Comparison of ENCODE assay signal across 1 cellular context in the genomic region with DNA sequence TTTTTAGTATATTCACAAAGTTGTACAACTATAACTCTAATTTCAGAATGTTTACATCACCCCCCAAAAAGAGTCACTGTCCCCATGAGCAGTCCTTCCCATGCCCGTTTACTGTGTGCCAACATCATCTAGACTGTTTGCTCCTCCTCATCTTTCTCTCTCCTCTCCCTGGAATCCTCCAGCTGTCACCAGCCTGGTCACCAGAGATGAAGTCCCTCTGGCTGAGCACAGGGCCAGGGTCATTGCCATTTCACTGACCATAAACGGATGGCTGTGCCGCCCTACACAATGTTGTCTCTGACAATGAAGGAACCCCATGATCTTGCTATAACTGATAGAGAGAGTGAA.
TF ChIP-seq lines count a peak whose summit lies in the region.

No MANE protein-coding gene starts in this region.

TF ChIP-seq in HepG2, 621 proteins besides CTCF, POLR2A, EP300 and RAD21:
- TF ChIP-seq ZNF530 (CRISPR knock-in tag; IDR thresholded peaks at IDR 0.05; ENCODE audit: low read depth) = no peak
- TF ChIP-seq, protein P1, sequence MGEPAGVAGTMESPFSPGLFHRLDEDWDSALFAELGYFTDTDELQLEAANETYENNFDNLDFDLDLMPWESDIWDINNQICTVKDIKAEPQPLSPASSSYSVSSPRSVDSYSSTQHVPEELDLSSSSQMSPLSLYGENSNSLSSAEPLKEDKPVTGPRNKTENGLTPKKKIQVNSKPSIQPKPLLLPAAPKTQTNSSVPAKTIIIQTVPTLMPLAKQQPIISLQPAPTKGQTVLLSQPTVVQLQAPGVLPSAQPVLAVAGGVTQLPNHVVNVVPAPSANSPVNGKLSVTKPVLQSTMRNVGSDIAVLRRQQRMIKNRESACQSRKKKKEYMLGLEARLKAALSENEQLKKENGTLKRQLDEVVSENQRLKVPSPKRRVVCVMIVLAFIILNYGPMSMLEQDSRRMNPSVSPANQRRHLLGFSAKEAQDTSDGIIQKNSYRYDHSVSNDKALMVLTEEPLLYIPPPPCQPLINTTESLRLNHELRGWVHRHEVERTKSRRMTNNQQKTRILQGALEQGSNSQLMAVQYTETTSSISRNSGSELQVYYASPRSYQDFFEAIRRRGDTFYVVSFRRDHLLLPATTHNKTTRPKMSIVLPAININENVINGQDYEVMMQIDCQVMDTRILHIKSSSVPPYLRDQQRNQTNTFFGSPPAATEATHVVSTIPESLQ (CRISPR knock-in tag; conservative IDR thresholded peaks at IDR 0.05) = no peak
- TF ChIP-seq ZNF644 (CRISPR knock-in tag; IDR thresholded peaks at IDR 0.05; ENCODE audit: low read depth) = no peak
- no peak for TF ChIP-seq STAT5B (CRISPR knock-in tag; IDR thresholded peaks at IDR 0.05)
- TF ChIP-seq ZFP37 (CRISPR knock-in tag; IDR thresholded peaks at IDR 0.05; ENCODE audit: borderline replicate concordance) = no peak
